Comparison of ENCODE assay signal across 1 cellular context in genomic region chr1:230149751-230150584, GRCh38.
TF ChIP-seq lines count a peak whose summit lies in the region.

No MANE protein-coding gene starts in this region.

TF ChIP-seq in GM12878, 131 proteins besides CTCF, POLR2A, EP300 and RAD21 (continued from another document and continues in another):
- TF ChIP-seq ZNF592 (IDR thresholded peaks at IDR 0.05) (no peak), ASH2L (IDR thresholded peaks at IDR 0.05; ENCODE audit: borderline replicate concordance, low read depth) (no peak), BMI1 (IDR thresholded peaks at IDR 0.05; ENCODE audit: borderline replicate concordance) (no peak), SIX5 (IDR thresholded peaks at IDR 0.05; ENCODE audit: low read depth, low read length, severe bottlenecking) (no peak), HDAC6 (IDR thresholded peaks at IDR 0.05; ENCODE audit: unreplicated experiment) (no peak), NFYA (IDR thresholded peaks at IDR 0.05; ENCODE audit: borderline replicate concordance, low read depth, low read length) (no peak), MXI1 (IDR thresholded peaks at IDR 0.05; ENCODE audit: low read depth, low read length) (peak; percentile 44; the same call in 1 of the 2 replicates), BHLHE40 (IDR thresholded peaks at IDR 0.05; ENCODE audit: borderline replicate concordance in 1 of 2, low read depth in 2 of 2, low read length in 1 of 2) (peak in 1 of 2 experiments; percentile 16; a peak in 1 of 4 replicates), ELK1 (IDR thresholded peaks at IDR 0.05; ENCODE audit: low read depth, low read length) (no peak), TBL1XR1 (IDR thresholded peaks at IDR 0.05; ENCODE audit: low read depth, low read length) (no peak), PAX8 (IDR thresholded peaks at IDR 0.05) (no peak), ATF2 (IDR thresholded peaks at IDR 0.05; ENCODE audit: low read length) (peak; percentile 57), E4F1 (IDR thresholded peaks at IDR 0.05; ENCODE audit: borderline replicate concordance, partially characterized antibody) (no peak), ZNF274 (IDR thresholded peaks at IDR 0.05; ENCODE audit: insufficient read depth, insufficient read length) (no peak), CHD4 (IDR thresholded peaks at IDR 0.05) (no peak), MTA2 (IDR thresholded peaks at IDR 0.05; ENCODE audit: low read depth) (peak; percentile 36; the same call in 1 of the 2 replicates), YBX1 (IDR thresholded peaks at IDR 0.05) (no peak), STAT3 (IDR thresholded peaks at IDR 0.05; ENCODE audit: low read depth, low read length) (no peak), ETV6 (conservative IDR thresholded peaks at IDR 0.05 in 1 of 2, IDR thresholded peaks at IDR 0.05 in 1 of 2; ENCODE audit: borderline replicate concordance in 1 of 2, low read depth in 1 of 2) (peak in 1 of 2 experiments; percentile 18; a peak in 1 of 4 replicates), ZBTB33 (IDR thresholded peaks at IDR 0.05) (no peak), MTA3 (IDR thresholded peaks at IDR 0.05; ENCODE audit: borderline replicate concordance, low read length) (no peak), POU2F2 (IDR thresholded peaks at IDR 0.05; ENCODE audit: borderline replicate concordance, low read depth, low read length) (no peak), ZSCAN29 (IDR thresholded peaks at IDR 0.05) (no peak), HDAC2 (IDR thresholded peaks at IDR 0.05) (no peak), BCL3 (IDR thresholded peaks at IDR 0.05; ENCODE audit: borderline replicate concordance, insufficient read depth, low read depth, low read length, poor library complexity, severe bottlenecking) (no peak), MAX (IDR thresholded peaks at IDR 0.05; ENCODE audit: low read depth, low read length) (peak; percentile 65; the same call in 1 of the 2 replicates), FOXK2 (IDR thresholded peaks at IDR 0.05) (no peak), STAT1 (conservative IDR thresholded peaks at IDR 0.05) (no peak), BCLAF1 (IDR thresholded peaks at IDR 0.05) (no peak), BCL11A (IDR thresholded peaks at IDR 0.05; ENCODE audit: low read depth, low read length) (no peak), KLF5 (IDR thresholded peaks at IDR 0.05; ENCODE audit: partially characterized antibody) (no peak), CHD2 (IDR thresholded peaks at IDR 0.05; ENCODE audit: borderline replicate concordance, low read depth, low read length) (0 out of 2 replicates have a peak, but pooled peaks have one; percentile 19), CREB1 (IDR thresholded peaks at IDR 0.05; ENCODE audit: low read depth) (peak; percentile 70), NR2C2 (IDR thresholded peaks at IDR 0.05; ENCODE audit: borderline replicate concordance, control insufficient read depth, insufficient read length, low read depth) (no peak), ATF7 (IDR thresholded peaks at IDR 0.05; ENCODE audit: low read depth) (peak; percentile 82), PAX5 (IDR thresholded peaks at IDR 0.05; ENCODE audit: borderline replicate concordance, low read depth, low read length) (no peak), POLR2AphosphoS5 (IDR thresholded peaks at IDR 0.05; ENCODE audit: low read length) (0 out of 2 replicates have a peak, but pooled peaks have one; percentile 23), HCFC1 (IDR thresholded peaks at IDR 0.05; ENCODE audit: low read length) (no peak), E2F4 (IDR thresholded peaks at IDR 0.05; ENCODE audit: low read depth, low read length) (no peak), YY1 (IDR thresholded peaks at IDR 0.05; ENCODE audit: low read depth, low read length) (0 out of 2 replicates have a peak, but pooled peaks have one; percentile 9), TARDBP (IDR thresholded peaks at IDR 0.05; ENCODE audit: borderline replicate concordance) (no peak), RELA (IDR thresholded peaks at IDR 0.05; ENCODE audit: borderline replicate concordance, partially characterized antibody) (no peak), ZZZ3 (IDR thresholded peaks at IDR 0.05; ENCODE audit: control insufficient read depth, insufficient read length, low read depth) (no peak), SP1 (IDR thresholded peaks at IDR 0.05; ENCODE audit: low read depth, low read length) (no peak), IKZF2 (IDR thresholded peaks at IDR 0.05) (peak; percentile 65 to 80; a peak in 3 of 4 replicates), SIN3A (IDR thresholded peaks at IDR 0.05; ENCODE audit: low read depth, low read length) (no peak), ZNF24 (IDR thresholded peaks at IDR 0.05) (no peak), EGR1 (IDR thresholded peaks at IDR 0.05; ENCODE audit: borderline replicate concordance in 1 of 2, low read depth in 2 of 2, low read length in 2 of 2) (no peak), MYB (IDR thresholded peaks at IDR 0.05; ENCODE audit: borderline replicate concordance, low read depth, low read length) (no peak), CBX3 (IDR thresholded peaks at IDR 0.05; ENCODE audit: borderline replicate concordance, low read depth) (no peak), RFX5 (IDR thresholded peaks at IDR 0.05; ENCODE audit: low read depth, low read length) (peak; percentile 34; the same call in 1 of the 2 replicates), JUND (IDR thresholded peaks at IDR 0.05; ENCODE audit: low read depth, low read length) (no peak), EZH2 (IDR thresholded peaks at IDR 0.05; ENCODE audit: borderline replicate concordance, control insufficient read depth, low read depth, low read length) (no peak), CBFB (IDR thresholded peaks at IDR 0.05; ENCODE audit: low read depth) (no peak)
